In the genomic region with DNA sequence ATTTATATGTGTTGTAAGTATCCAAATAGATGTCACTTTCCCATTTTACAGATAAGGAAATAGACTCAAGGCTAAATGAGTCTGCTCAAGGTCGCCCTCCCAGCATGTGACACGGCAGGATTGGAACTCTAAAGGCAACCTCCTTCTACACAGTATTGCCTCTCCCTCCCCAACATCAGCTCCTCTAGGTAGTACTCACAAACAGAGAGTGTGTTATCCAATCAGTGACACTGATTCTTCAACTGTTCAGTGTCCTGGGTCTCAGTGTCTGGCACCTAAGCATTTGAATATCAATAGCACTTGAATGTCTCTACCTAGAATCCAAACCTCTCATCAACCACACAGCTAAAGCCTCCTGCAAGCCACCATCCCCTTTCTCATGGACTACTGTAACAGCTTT, we compare ENCODE assay signal across 25 cellular contexts.
"Had no signal": no experiment of that assay in that cellular context is flagged by ENCODE, and none has a peak within 500 bp of the region (broad histone marks: within the 10 kb centered on the region; RNA-seq: fewer than 3 reads in every experiment).

No MANE protein-coding gene starts in this region.

- DNase-seq: MG63, NCI-H1092, NCI-H1105 treated with DMSO at 0.1 percent for 48 hours, NCI-H1417 treated with DMSO at 0.1 percent for 48 hours, NCI-H146, NCI-H1694 treated with DMSO at 0.1 percent for 48 hours, NCI-H1930, NCI-H2081, NCI-H2107, NCI-H2171 treated with DMSO at 0.1 percent for 48 hours, NCI-H446 treated with DMSO at 0.1 percent for 48 hours, NCI-H524 treated with DMSO at 0.1 percent for 48 hours, NCI-H69, NCI-H774, PC-3, SHP77, SK-N-SH, SW 1271, T-cell had no signal

- H3K4me3 ChIP-seq: K562, MG63 had no signal

- H3K4me3 Mint-ChIP-seq: IgD-negative memory B cell, T-cell had no signal

- H3K9me3 ChIP-seq: MG63, SK-N-SH had no signal

- H3K27ac Mint-ChIP-seq: IgD-negative memory B cell, T-cell had no signal

- H3K27ac ChIP-seq: HL-60, KMS-11, RWPE1 had no signal

- H3K9ac ChIP-seq: KMS-11, SK-N-SH had no signal

- H3K36me3 Mint-ChIP-seq: IgD-negative memory B cell, T-cell had no signal

- H3K4me1 Mint-ChIP-seq: IgD-negative memory B cell, T-cell had no signal

- ATAC-seq: K562, Panc1, PC-3, T-cell had no signal

- H3K4me2 ChIP-seq: KMS-11, SK-N-SH had no signal

- H3K36me3 ChIP-seq: MG63 had no signal

- H3K27me3 ChIP-seq: MG63 had no signal

- H3K9me2 ChIP-seq: SK-N-SH had no signal
